21 cellular contexts compared by ENCODE assay signal in genomic region chr12:53196486-53196885, GRCh38. TPM values are rescaled to one million over a fixed set of nuclear protein-coding genes. Genes with fewer than 3 reads are reported as not detected.
A peak's percentile ranks its signal among the peaks of the same experiment; 100 is the strongest.
DNase-seq lines count a peak whose midpoint lies in the region; ATAC-seq and TF ChIP-seq lines count a peak whose summit lies in the region.
"Had no signal": no experiment of that assay in that cellular context is flagged by ENCODE, and none has a peak within 500 bp of the region (broad histone marks: within the 10 kb centered on the region; RNA-seq: fewer than 3 reads in every experiment).

No MANE protein-coding gene starts in this region.

- H3K18ac ChIP-seq in neuronal stem cell (ENCODE audit: low read length): no peak overlapping the region

- no peaks in the 10 kb centered on the region for H3K9me3 ChIP-seq in neuronal stem cell (replicated peaks in 1 of 2; ENCODE audit: control insufficient read depth in 2 of 2, insufficient read depth in 1 of 2, low read depth in 1 of 2, low read length in 2 of 2)
- H3K9me3 ChIP-seq: MG63, SJCRH30, upper lobe of right lung had no signal

- no peaks in the 10 kb centered on the region for H3K79me1 ChIP-seq in neuronal stem cell (ENCODE audit: low read depth, low read length)

- H3K27me3 ChIP-seq in KMS-11 (ENCODE audit: insufficient read depth, low read depth) (no peaks in the 10 kb centered on the region), neuronal stem cell (ENCODE audit: control insufficient read depth in 3 of 3, insufficient read depth in 3 of 3, low read depth in 1 of 3, low read length in 3 of 3) (peaks cover 0 to 34% (median 31%) of the 10 kb centered on the region in 3 experiments)
- H3K27me3 ChIP-seq: MG63, SJCRH30, upper lobe of right lung had no signal

- H3K4me2 ChIP-seq in KMS-11 (no peak overlapping the region; the same call in 1 of the 2 replicates), neuronal stem cell (ENCODE audit: insufficient read depth, low read length, poor library complexity, severe bottlenecking) (no peak overlapping the region)

- no peak overlapping the region for H4K91ac ChIP-seq in neuronal stem cell (ENCODE audit: low read depth, low read length, poor library complexity)

- no peak for TF ChIP-seq POLR2A in erythroblast (IDR thresholded peaks at IDR 0.05; ENCODE audit: low read length)

- no peaks in the 10 kb centered on the region for H3K9me3 Mint-ChIP-seq in activated T-cell treated with anti-CD3 and anti-CD28 coated beads, Interleukin-2, amount 50 U/mL, for 24 hours
- no peaks in the 10 kb centered on the region for H3K9me3 Mint-ChIP-seq in activated T-cell treated with anti-CD3 and anti-CD28 coated beads, Interleukin-2, amount 50 U/mL, for 72 hours
- H3K9me3 Mint-ChIP-seq in activated T-helper 17 cell treated with anti-CD3 and anti-CD28 coated beads, Interleukin-2, amount 50 U/mL, for 72 hours: no peaks in the 10 kb centered on the region

- WGBS in neuronal stem cell (ENCODE audit: extremely low coverage in 2 of 2, insufficient read length in 2 of 2, insufficient replicate concordance in 1 of 2), 2 donors: no CpG with 5 or more reads among the region's 14 CpGs

- no peak overlapping the region for H3K4ac ChIP-seq in neuronal stem cell (ENCODE audit: low read length)

- H3K27ac Mint-ChIP-seq in activated T-cell treated with anti-CD3 and anti-CD28 coated beads, Interleukin-2, amount 50 U/mL, for 24 hours: peak overlapping the region; percentile 59
- H3K27ac Mint-ChIP-seq in activated T-cell treated with anti-CD3 and anti-CD28 coated beads, Interleukin-2, amount 50 U/mL, for 72 hours: no peak overlapping the region
- peak overlapping the region; percentile 81 for H3K27ac Mint-ChIP-seq in activated T-helper 17 cell treated with anti-CD3 and anti-CD28 coated beads, Interleukin-2, amount 50 U/mL, for 72 hours

- H3K4me3 ChIP-seq in KMS-11 (IDR thresholded peaks at IDR 0.05; ENCODE audit: insufficient read depth, low read depth, low read length) (no peak overlapping the region), neuronal stem cell (ENCODE audit: low read length in 2 of 2) (peak overlapping the region in 1 of 2 donors; percentile 37)
- H3K4me3 ChIP-seq: cardiac muscle cell, MG63, SJCRH30, upper lobe of right lung had no signal

- H3K36me3 Mint-ChIP-seq in activated T-cell treated with anti-CD3 and anti-CD28 coated beads, Interleukin-2, amount 50 U/mL, for 24 hours (ENCODE audit: low read depth): peaks cover 87% of the 10 kb centered on the region
- peaks cover 7 to 18% of the 10 kb centered on the region in 2 donors for H3K36me3 Mint-ChIP-seq in activated T-cell treated with anti-CD3 and anti-CD28 coated beads, Interleukin-2, amount 50 U/mL, for 72 hours (ENCODE audit: insufficient read depth in 2 of 2)
- H3K36me3 Mint-ChIP-seq in activated T-helper 17 cell treated with anti-CD3 and anti-CD28 coated beads, Interleukin-2, amount 50 U/mL, for 72 hours (ENCODE audit: low read depth): peaks cover 94% of the 10 kb centered on the region

- H2BK15ac ChIP-seq in neuronal stem cell (ENCODE audit: low read length): peak overlapping the region; percentile 45

- no peak overlapping the region for H3K4me3 Mint-ChIP-seq in activated T-cell treated with anti-CD3 and anti-CD28 coated beads, Interleukin-2, amount 50 U/mL, for 24 hours
- no peak overlapping the region for H3K4me3 Mint-ChIP-seq in activated T-cell treated with anti-CD3 and anti-CD28 coated beads, Interleukin-2, amount 50 U/mL, for 72 hours
- H3K4me3 Mint-ChIP-seq in activated T-helper 17 cell treated with anti-CD3 and anti-CD28 coated beads, Interleukin-2, amount 50 U/mL, for 72 hours: no peak overlapping the region

- no peak overlapping the region for H3K23ac ChIP-seq in neuronal stem cell (ENCODE audit: low read depth, low read length, poor library complexity)

- H3K27ac ChIP-seq in KMS-11: peak overlapping the region; percentile 20; the same call in 1 of the 2 replicates
- H3K27ac ChIP-seq in neuronal stem cell (replicated peaks; ENCODE audit: low read length): no peak overlapping the region
- H3K27ac ChIP-seq: cardiac muscle cell, parathyroid adenoma, SJCRH30, upper lobe of right lung had no signal

- H2AK5ac ChIP-seq in neuronal stem cell (ENCODE audit: low read depth, low read length): no peak overlapping the region

- 0 out of 2 replicates have a peak, but pooled peaks have one; percentile 20 for TF ChIP-seq CTCF in KMS-11 (conservative IDR thresholded peaks at IDR 0.05; ENCODE audit: low read depth, low read length)

- H2BK120ac ChIP-seq in neuronal stem cell (ENCODE audit: low read depth, low read length): no peak overlapping the region

- no peak overlapping the region for H3K9ac ChIP-seq in KMS-11
- no peak overlapping the region for H3K9ac ChIP-seq in neuronal stem cell (ENCODE audit: low read depth, low read length, poor library complexity)
- H3K9ac ChIP-seq: parathyroid adenoma had no signal

- no peaks in the 10 kb centered on the region for H3K27me3 Mint-ChIP-seq in activated T-cell treated with anti-CD3 and anti-CD28 coated beads, Interleukin-2, amount 50 U/mL, for 24 hours
- no peaks in the 10 kb centered on the region for H3K27me3 Mint-ChIP-seq in activated T-cell treated with anti-CD3 and anti-CD28 coated beads, Interleukin-2, amount 50 U/mL, for 72 hours (ENCODE audit: low read depth)
- no peaks in the 10 kb centered on the region for H3K27me3 Mint-ChIP-seq in activated T-helper 17 cell treated with anti-CD3 and anti-CD28 coated beads, Interleukin-2, amount 50 U/mL, for 72 hours

- ATAC-seq in activated T-cell treated with anti-CD3 and anti-CD28 coated beads, Interleukin-2, amount 50 U/mL, for 72 hours (replicated peaks in 1 of 2): no peak
- ATAC-seq in activated T-helper 17 cell treated with anti-CD3 and anti-CD28 coated beads, Interleukin-2, amount 50 U/mL, for 72 hours (replicated peaks): no peak
- no peak for ATAC-seq in HG03135 (IDR thresholded peaks at IDR 0.05; ENCODE audit: unreplicated experiment)

- peaks cover 53% of the 10 kb centered on the region for H3K4me1 Mint-ChIP-seq in activated T-cell treated with anti-CD3 and anti-CD28 coated beads, Interleukin-2, amount 50 U/mL, for 24 hours (ENCODE audit: low read depth)
- peaks cover 42% of the 10 kb centered on the region for H3K4me1 Mint-ChIP-seq in activated T-cell treated with anti-CD3 and anti-CD28 coated beads, Interleukin-2, amount 50 U/mL, for 72 hours (ENCODE audit: low read depth)
- peaks cover 39% of the 10 kb centered on the region for H3K4me1 Mint-ChIP-seq in activated T-helper 17 cell treated with anti-CD3 and anti-CD28 coated beads, Interleukin-2, amount 50 U/mL, for 72 hours

- no peaks in the 10 kb centered on the region for H4K20me1 ChIP-seq in KMS-11 (ENCODE audit: insufficient read depth)

- H3K14ac ChIP-seq in neuronal stem cell (ENCODE audit: low read length): peak overlapping the region; percentile 40

- no peak overlapping the region for H4K8ac ChIP-seq in neuronal stem cell (ENCODE audit: low read depth, low read length)

- H3K4me1 ChIP-seq in KMS-11 (ENCODE audit: low read depth, poor library complexity, severe bottlenecking) (peaks cover 91% of the 10 kb centered on the region), neuronal stem cell (ENCODE audit: control insufficient read depth in 2 of 2, insufficient read depth in 1 of 2, low read depth in 1 of 2, low read length in 2 of 2) (peaks cover 2 to 8% of the 10 kb centered on the region in 2 donors)
- H3K4me1 ChIP-seq: SJCRH30 had no signal

- H3K79me2 ChIP-seq in KMS-11 (ENCODE audit: insufficient read depth, low read depth): peaks cover 44% of the 10 kb centered on the region
- H3K79me2 ChIP-seq: parathyroid adenoma had no signal

- peaks cover 67% of the 10 kb centered on the region; the same call in 1 of the 2 replicates for H3K36me3 ChIP-seq in KMS-11 (ENCODE audit: insufficient read depth)
- peaks cover 4 to 9% of the 10 kb centered on the region in 2 donors for H3K36me3 ChIP-seq in neuronal stem cell (replicated peaks in 1 of 2; ENCODE audit: control insufficient read depth in 2 of 2, insufficient read depth in 2 of 2, low read length in 2 of 2)
- H3K36me3 ChIP-seq: cardiac muscle cell, MG63, SJCRH30, upper lobe of right lung had no signal

- H2AFZ ChIP-seq in KMS-11 (ENCODE audit: low read depth) (no peak overlapping the region), neuronal stem cell (ENCODE audit: low read length) (no peak overlapping the region)
- H2AFZ ChIP-seq: parathyroid adenoma had no signal

- DNase-seq in activated T-cell treated with anti-CD3 and anti-CD28 coated beads, Interleukin-2, amount 50 U/mL, for 24 hours: no peak
- DNase-seq in activated T-cell treated with anti-CD3 and anti-CD28 coated beads, Interleukin-2, amount 50 U/mL, for 72 hours: no peak
- DNase-seq in neuronal stem cell (ENCODE audit: low spot score): no peak
- no peak for DNase-seq in DMS53 treated with DMSO at 0.1 percent for 48 hours (lab: John Stamatoyannopoulos, UW; ENCODE audit: unreplicated experiment)
- DNase-seq in erythroblast (lab: John Stamatoyannopoulos, UW): no peak
- DNase-seq: activated CD4-positive, CD25-positive, alpha-beta regulatory T cell treated with anti-CD3 and anti-CD28 coated beads, Interleukin-2, amount 50 U/mL, for 72 hours; dorsolateral prefrontal cortex; left ventricle myocardium superior; MG63; NCI-H2029; NCI-H510A treated with DMSO at 0.1 percent for 48 hours; SJCRH30; stimulated activated CD4-positive, alpha-beta T cell treated with anti-CD3 and anti-CD28 coated beads, Interleukin-2, amount 100 ng/mL, for 24 hours; T1000; upper lobe of right lung had no signal

- no peak overlapping the region for H2BK12ac ChIP-seq in neuronal stem cell (ENCODE audit: low read length)

- no peak overlapping the region for H2BK5ac ChIP-seq in neuronal stem cell (ENCODE audit: low read length)

RNA-seq across cellular contexts. Expression of gene ITGB7, which starts 10.6 kb away (rescaled TPM):
- 100 to 1,000 TPM in 1 of 2 donors, 10 to 100 TPM in 1; 88.0 to 111 TPM for total RNA-seq in activated T-cell treated with anti-CD3 and anti-CD28 coated beads, Interleukin-2, amount 50 U/mL, for 72 hours
- total RNA-seq in activated T-helper 17 cell treated with anti-CD3 and anti-CD28 coated beads, Interleukin-2, amount 50 U/mL, for 72 hours: 100 to 1,000 TPM; 183 to 187 TPM
- polyA plus RNA-seq in neuronal stem cell (2013, experiment 1 of 2): 0.07 TPM
- polyA plus RNA-seq in neuronal stem cell (2013, experiment 2 of 2): 0.03 TPM
- total RNA-seq: glomerular endothelial cell, SJCRH30 had no signal

RNA-seq across cellular contexts. Expression of gene CSAD, which starts 15.8 kb away (rescaled TPM):
- total RNA-seq in activated T-cell treated with anti-CD3 and anti-CD28 coated beads, Interleukin-2, amount 50 U/mL, for 72 hours: 10 to 100 TPM; 42.7 to 45.2 TPM
- total RNA-seq in activated T-helper 17 cell treated with anti-CD3 and anti-CD28 coated beads, Interleukin-2, amount 50 U/mL, for 72 hours: 10 to 100 TPM; 29.8 to 43.5 TPM
- polyA plus RNA-seq in neuronal stem cell (2013, experiment 1 of 2): 14.3 TPM
- polyA plus RNA-seq in neuronal stem cell (2013, experiment 2 of 2): 14.1 TPM

RNA-seq across cellular contexts. Expression of gene ZNF740, which starts 16.0 kb away (rescaled TPM):
- total RNA-seq in activated T-cell treated with anti-CD3 and anti-CD28 coated beads, Interleukin-2, amount 50 U/mL, for 72 hours: 10 to 100 TPM; 44.2 to 49.5 TPM
- total RNA-seq in activated T-helper 17 cell treated with anti-CD3 and anti-CD28 coated beads, Interleukin-2, amount 50 U/mL, for 72 hours: 10 to 100 TPM; 41.8 to 42.3 TPM
- 19.7 TPM for polyA plus RNA-seq in neuronal stem cell (2013, experiment 1 of 2)
- 19.5 TPM for polyA plus RNA-seq in neuronal stem cell (2013, experiment 2 of 2)

RNA-seq across cellular contexts. Expression of gene RARG, which starts 35.5 kb away (rescaled TPM):
- 10 to 100 TPM; 36.7 to 37.3 TPM for total RNA-seq in activated T-cell treated with anti-CD3 and anti-CD28 coated beads, Interleukin-2, amount 50 U/mL, for 72 hours
- total RNA-seq in activated T-helper 17 cell treated with anti-CD3 and anti-CD28 coated beads, Interleukin-2, amount 50 U/mL, for 72 hours: 10 to 100 TPM; 28.5 to 58.3 TPM
- polyA plus RNA-seq in neuronal stem cell (2013, experiment 1 of 2): 11.1 TPM
- polyA plus RNA-seq in neuronal stem cell (2013, experiment 2 of 2): 10.9 TPM
